In genomic region chr21:17269760-17270159, GRCh38 we compare ENCODE assay signal across 12 cellular contexts.
"Had no signal": no experiment of that assay in that cellular context is flagged by ENCODE, and none has a peak within 500 bp of the region (broad histone marks: within the 10 kb centered on the region; RNA-seq: fewer than 3 reads in every experiment).

No MANE protein-coding gene starts in this region.

- H3K4me2 ChIP-seq: neural progenitor cell had no signal

- H3K9me3 ChIP-seq: gastrocnemius medialis, ovary had no signal

- DNase-seq: central memory CD4-positive, alpha-beta T cell; effector CD4-positive, alpha-beta T cell; left colon; natural killer cell; stimulated activated CD4-positive, alpha-beta T cell treated with anti-CD3 and anti-CD28 coated beads, Interleukin-2, amount 100 ng/mL, for 24 hours; stimulated activated CD4-positive, alpha-beta T cell treated with anti-CD3 and anti-CD28 coated beads, Interleukin-4, amount 100 ng/mL, for 4 hours; stimulated activated naive B cell treated with anti-CD40 and anti-IgM and Interleukin-4, amounts not matched to agents 10 μg/mL and 1 μg/mL and 100 μg/mL, for 72 hours; stimulated activated naive CD8-positive, alpha-beta T cell treated with anti-CD3 and anti-CD28 coated beads, Interleukin-15, amount 100 ng/mL, for 72 hours had no signal

- H3K36me3 ChIP-seq: gastrocnemius medialis, neural progenitor cell, ovary had no signal

- H3K9ac ChIP-seq: neural progenitor cell had no signal

- H3K4me1 ChIP-seq: neural progenitor cell had no signal

- ATAC-seq: left colon; natural killer cell; stimulated activated naive CD8-positive, alpha-beta T cell treated with anti-CD3 and anti-CD28 coated beads, Interleukin-15, amount 100 ng/mL, for 72 hours had no signal

- H3K27ac ChIP-seq: coronary artery, gastrocnemius medialis, neural progenitor cell had no signal

- H3K27me3 ChIP-seq: gastrocnemius medialis, neural progenitor cell, ovary had no signal

- H3K4me3 ChIP-seq: coronary artery, gastrocnemius medialis, neural progenitor cell, ovary had no signal

- H2AFZ ChIP-seq: neural progenitor cell had no signal
